Comparison of ENCODE assay signal across 1 cellular context in the genomic region with DNA sequence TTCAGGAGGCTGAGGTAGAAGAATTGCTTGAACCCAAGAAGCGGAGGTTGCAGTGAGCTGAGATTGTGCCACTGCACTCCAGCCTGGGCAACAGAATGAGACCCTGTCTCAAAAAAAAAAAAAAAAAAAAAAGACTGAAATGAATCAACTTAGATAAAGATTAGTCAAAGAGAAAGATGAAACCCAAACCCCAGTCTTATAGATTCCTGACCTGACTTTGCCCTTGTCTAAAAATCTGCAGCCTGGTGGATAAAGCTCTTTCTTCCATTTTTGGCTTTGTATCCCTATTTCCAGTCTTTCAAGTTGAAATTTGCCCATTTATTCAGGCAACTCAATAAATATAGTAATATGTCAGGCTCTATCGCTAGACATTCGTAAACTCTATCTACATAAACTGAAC.
TF ChIP-seq lines count a peak whose summit lies in the region.

No MANE protein-coding gene starts in this region.

TF ChIP-seq in GM12878, 131 proteins besides CTCF, POLR2A, EP300 and RAD21:
- TF ChIP-seq, protein P1, sequence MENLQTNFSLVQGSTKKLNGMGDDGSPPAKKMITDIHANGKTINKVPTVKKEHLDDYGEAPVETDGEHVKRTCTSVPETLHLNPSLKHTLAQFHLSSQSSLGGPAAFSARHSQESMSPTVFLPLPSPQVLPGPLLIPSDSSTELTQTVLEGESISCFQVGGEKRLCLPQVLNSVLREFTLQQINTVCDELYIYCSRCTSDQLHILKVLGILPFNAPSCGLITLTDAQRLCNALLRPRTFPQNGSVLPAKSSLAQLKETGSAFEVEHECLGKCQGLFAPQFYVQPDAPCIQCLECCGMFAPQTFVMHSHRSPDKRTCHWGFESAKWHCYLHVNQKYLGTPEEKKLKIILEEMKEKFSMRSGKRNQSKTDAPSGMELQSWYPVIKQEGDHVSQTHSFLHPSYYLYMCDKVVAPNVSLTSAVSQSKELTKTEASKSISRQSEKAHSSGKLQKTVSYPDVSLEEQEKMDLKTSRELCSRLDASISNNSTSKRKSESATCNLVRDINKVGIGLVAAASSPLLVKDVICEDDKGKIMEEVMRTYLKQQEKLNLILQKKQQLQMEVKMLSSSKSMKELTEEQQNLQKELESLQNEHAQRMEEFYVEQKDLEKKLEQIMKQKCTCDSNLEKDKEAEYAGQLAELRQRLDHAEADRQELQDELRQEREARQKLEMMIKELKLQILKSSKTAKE (IDR thresholded peaks at IDR 0.05; ENCODE audit: low read depth, poor library complexity, severe bottlenecking): peak; percentile 35
- TF ChIP-seq ZNF217 (IDR thresholded peaks at IDR 0.05): no peak
- TF ChIP-seq CEBPB (IDR thresholded peaks at IDR 0.05; ENCODE audit: borderline replicate concordance in 1 of 2, low read depth in 2 of 2, low read length in 2 of 2): no peak
- 0 out of 2 replicates have a peak, but pooled peaks have one; percentile 19 for TF ChIP-seq EED (IDR thresholded peaks at IDR 0.05; ENCODE audit: low read depth)
- TF ChIP-seq MEF2A (IDR thresholded peaks at IDR 0.05; ENCODE audit: insufficient read depth, low read depth, low read length): no peak
- peak; percentile 71 for TF ChIP-seq RUNX3 (IDR thresholded peaks at IDR 0.05; ENCODE audit: low read length)
- TF ChIP-seq IKZF1 (conservative IDR thresholded peaks at IDR 0.05): no peak
- TF ChIP-seq NFIC (IDR thresholded peaks at IDR 0.05; ENCODE audit: low read depth, low read length): peak; percentile 68
- TF ChIP-seq GATAD2B (conservative IDR thresholded peaks at IDR 0.05; ENCODE audit: low read depth): no peak
- 0 out of 2 replicates have a peak, but pooled peaks have one; percentile 42 for TF ChIP-seq ZNF384 (IDR thresholded peaks at IDR 0.05; ENCODE audit: borderline replicate concordance, low read depth, low read length)
- TF ChIP-seq TARDBP (IDR thresholded peaks at IDR 0.05; ENCODE audit: borderline replicate concordance): no peak
- TF ChIP-seq JUNB (IDR thresholded peaks at IDR 0.05): peak; percentile 95
- peak; percentile 79; the same call in 1 of the 2 replicates for TF ChIP-seq IRF4 (IDR thresholded peaks at IDR 0.05; ENCODE audit: low read depth, low read length)
- TF ChIP-seq, protein P2, sequence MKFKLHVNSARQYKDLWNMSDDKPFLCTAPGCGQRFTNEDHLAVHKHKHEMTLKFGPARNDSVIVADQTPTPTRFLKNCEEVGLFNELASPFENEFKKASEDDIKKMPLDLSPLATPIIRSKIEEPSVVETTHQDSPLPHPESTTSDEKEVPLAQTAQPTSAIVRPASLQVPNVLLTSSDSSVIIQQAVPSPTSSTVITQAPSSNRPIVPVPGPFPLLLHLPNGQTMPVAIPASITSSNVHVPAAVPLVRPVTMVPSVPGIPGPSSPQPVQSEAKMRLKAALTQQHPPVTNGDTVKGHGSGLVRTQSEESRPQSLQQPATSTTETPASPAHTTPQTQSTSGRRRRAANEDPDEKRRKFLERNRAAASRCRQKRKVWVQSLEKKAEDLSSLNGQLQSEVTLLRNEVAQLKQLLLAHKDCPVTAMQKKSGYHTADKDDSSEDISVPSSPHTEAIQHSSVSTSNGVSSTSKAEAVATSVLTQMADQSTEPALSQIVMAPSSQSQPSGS (IDR thresholded peaks at IDR 0.05; ENCODE audit: low read length): peak; percentile 36; the same call in 1 of the 2 replicates
- peak; percentile 45; the same call in 1 of the 2 replicates for TF ChIP-seq BCL11A (IDR thresholded peaks at IDR 0.05; ENCODE audit: low read depth, low read length)
TF ChIP-seq in GM12878: peak in this region for 9.
